8 cellular contexts compared by ENCODE assay signal in the genomic region with DNA sequence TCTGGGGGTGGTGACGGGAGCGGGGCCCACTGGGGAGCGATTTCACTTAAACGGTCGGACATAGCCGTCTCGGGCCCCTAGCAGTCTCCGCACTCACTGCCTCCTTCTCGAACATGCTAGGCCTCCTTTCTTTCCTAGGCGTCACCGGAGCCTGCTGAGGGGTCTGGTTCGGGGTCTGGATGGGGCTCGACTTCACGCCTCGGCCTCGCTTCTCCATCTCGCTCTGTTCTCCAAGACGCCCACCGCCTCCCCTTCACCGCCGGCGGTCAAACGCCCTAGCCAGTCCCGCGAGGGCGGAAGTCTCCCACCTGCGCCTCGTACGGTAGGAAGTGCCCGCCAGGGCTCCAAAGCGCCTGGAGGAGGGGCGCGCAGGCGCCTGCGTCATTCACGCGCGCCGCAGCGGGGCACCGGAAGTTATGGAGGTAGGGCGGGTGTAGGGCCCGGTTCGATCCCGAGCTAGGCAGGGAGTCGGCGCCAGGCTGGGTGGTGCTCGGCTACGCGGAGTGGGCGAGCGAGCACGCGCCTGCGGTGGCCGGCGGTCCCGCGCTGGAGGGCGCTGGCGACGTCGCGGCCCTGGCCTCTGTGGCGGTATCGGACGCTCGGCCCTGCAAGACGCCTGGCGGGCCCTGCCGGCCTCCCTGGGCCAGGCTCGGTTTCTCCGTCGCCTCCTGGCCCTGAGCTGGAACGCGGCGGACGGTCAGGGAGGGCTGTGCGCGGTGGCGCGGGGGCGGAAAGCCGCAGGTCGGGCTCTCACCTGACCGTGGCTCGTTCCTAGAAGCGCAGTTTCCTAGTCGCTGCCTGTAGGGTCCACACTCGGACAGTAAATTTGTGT. TPM values are rescaled to one million over a fixed set of nuclear protein-coding genes. Genes with fewer than 3 reads are reported as not detected.
DNase-seq lines count a peak whose midpoint lies in the region; ATAC-seq and TF ChIP-seq lines count a peak whose summit lies in the region.

A gene with protein sequence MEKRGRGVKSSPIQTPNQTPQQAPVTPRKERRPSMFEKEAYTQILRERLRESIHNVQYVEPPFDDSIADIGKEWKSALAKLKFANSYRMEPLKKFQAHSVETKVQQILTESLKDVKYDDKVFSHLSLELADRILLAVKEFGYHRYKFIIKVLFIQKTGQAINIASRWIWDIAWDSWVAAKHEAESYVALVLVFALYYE (minus strand): TSS at position 331 of the 832 bp plus-strand sequence. CDS start 114 bp downstream, at position 217.
TSS of gene ERMARD (plus strand) at position 381 of the 832 bp plus-strand sequence. CDS start at position 417, 36 bp downstream.

- H3K4me3 Mint-ChIP-seq in activated naive CD4-positive, alpha-beta T cell treated with anti-CD3 and anti-CD28 coated beads, Interleukin-2, amount 50 U/mL, for 24 hours, result peak within 1 kb of the TSS; percentile 99

- peaks cover 37% of the 10 kb centered on the region for H3K4me1 Mint-ChIP-seq in activated naive CD4-positive, alpha-beta T cell treated with anti-CD3 and anti-CD28 coated beads, Interleukin-2, amount 50 U/mL, for 24 hours

- H3K27ac Mint-ChIP-seq in activated naive CD4-positive, alpha-beta T cell treated with anti-CD3 and anti-CD28 coated beads, Interleukin-2, amount 50 U/mL, for 24 hours, result peak within 1 kb of the TSS; percentile 99

- WGBS in testis, 2 donors, result 0 to 1% methylated on average over 7 to 67 of the region's 90 CpGs

- H3K36me3 ChIP-seq in testis (ENCODE audit: low read depth, missing control alignments), result no peaks in the 10 kb centered on the region

- intact Hi-C loops in testis (cut with DNase I; ENCODE audit: low total_unique reads), result no loop called here

- POLR2A ChIA-PET in GM10248 (lab: Yijun Ruan, JAX), result no interaction called here

- H3K9me3 Mint-ChIP-seq in activated naive CD4-positive, alpha-beta T cell treated with anti-CD3 and anti-CD28 coated beads, Interleukin-2, amount 50 U/mL, for 24 hours, result peaks cover under 1% of the 10 kb centered on the region

- H3K36me3 Mint-ChIP-seq in activated naive CD4-positive, alpha-beta T cell treated with anti-CD3 and anti-CD28 coated beads, Interleukin-2, amount 50 U/mL, for 24 hours, result peaks cover 20% of the 10 kb centered on the region

- H3K9me3 ChIP-seq in testis, result no peaks in the 10 kb centered on the region

- H3K27me3 ChIP-seq in testis, result no peaks in the 10 kb centered on the region

- peaks cover 11% of the 10 kb centered on the region for H3K4me1 ChIP-seq in testis

- TF ChIP-seq POLR2A in NB4 (IDR thresholded peaks at IDR 0.05; ENCODE audit: extremely low read depth, insufficient read length), result peak; percentile 90
- peak; percentile 49 for TF ChIP-seq POLR2A in testis (IDR thresholded peaks at IDR 0.05)

- H3K27ac ChIP-seq in testis, result peak within 1 kb of the TSS; percentile 86 to 88

- ATAC-seq in HG02588 (IDR thresholded peaks at IDR 0.05; ENCODE audit: unreplicated experiment) (peak; percentile 92), omental fat pad (ENCODE audit: low FRiP score) (peak; percentile 99)

- DNase-seq in GM10248 (ENCODE audit: extremely low spot score) (peak; percentile 95), NB4 (ENCODE audit: low read depth) (peak; percentile 98), SK-N-DZ (ENCODE audit: low spot score) (peak; percentile 94), glomerular visceral epithelial cell (ENCODE audit: extremely low spot score) (peak; percentile 95), omental fat pad (ENCODE audit: low spot score) (peak; percentile 76), testis (peak; percentile 95)

- CTCF ChIA-PET in GM10248 (lab: Yijun Ruan, JAX), result interaction anchor here (1.3 to 1.8 kb wide), 4 partner anchors 10 to 38 kb away, joined by 3 to 7 read pairs (median 4); no protein-coding TSS in a partner anchor

- peak within 1 kb of the TSS; percentile 90 for H3K4me3 ChIP-seq in NB4 (ENCODE audit: low read depth, low read length)
- peak within 1 kb of the TSS; percentile 85 to 94 for H3K4me3 ChIP-seq in testis

- TF ChIP-seq CTCF in GM10248 (IDR thresholded peaks at IDR 0.05; ENCODE audit: control extremely low read depth, extremely low read depth, low read depth, missing control alignments) (no peak), NB4 (IDR thresholded peaks at IDR 0.05; ENCODE audit: low read depth, low read length) (no peak), omental fat pad (IDR thresholded peaks at IDR 0.05) (no peak), testis (IDR thresholded peaks at IDR 0.05) (peak in 2 of 3 experiments; percentile 26 to 45)

- H3K27me3 Mint-ChIP-seq in activated naive CD4-positive, alpha-beta T cell treated with anti-CD3 and anti-CD28 coated beads, Interleukin-2, amount 50 U/mL, for 24 hours, result no peaks in the 10 kb centered on the region

RNA-seq across cellular contexts. Expression of the first gene that starts in this region (rescaled TPM):
- polyA plus RNA-seq in SK-N-DZ (2014; cell fraction: cytosol; rRNA removed), result 6.1 and 7.2 TPM in 2 replicates
- polyA plus RNA-seq in SK-N-DZ (2014; cell fraction: nucleus; rRNA removed), result 7.0 and 9.2 TPM in 2 replicates
- 1 to 10 TPM in 3 of 4 donors, under 1 TPM in 1; 0.94 to 2.5 (median 2.1) TPM for total RNA-seq in omental fat pad
- total RNA-seq in testis, result 10 to 100 TPM; 15.4 to 20.4 TPM
- polyA plus RNA-seq in testis (ENCODE audit: insufficient read depth, low read depth, low replicate concordance), result 59.4 TPM

RNA-seq across cellular contexts. Expression of gene ERMARD, which starts in this region (rescaled TPM):
- polyA plus RNA-seq in SK-N-DZ (2014; cell fraction: cytosol; rRNA removed), result 19.6 and 35.9 TPM in 2 replicates
- polyA plus RNA-seq in SK-N-DZ (2014; cell fraction: nucleus; rRNA removed), result 56.0 and 67.8 TPM in 2 replicates
- total RNA-seq in omental fat pad (10 to 100 TPM; 11.9 to 30.3 (median 20.2) TPM), testis (10 to 100 TPM; 48.3 to 56.6 TPM)
- 77.6 TPM for polyA plus RNA-seq in testis (ENCODE audit: insufficient read depth, low read depth, low replicate concordance)

Comparison
In these comparisons a context has a peak if more than half of its experiments do, and no peak if none do; other contexts are left out.
1. Peak in every context shown above with its lines: DNase-seq, ATAC-seq, H3K4me3 ChIP-seq and H3K27ac ChIP-seq.
2. RNA of the first gene that starts in this region (total RNA-seq): 15.4 to 20.4 TPM in testis; 0.94 to 2.5 TPM in omental fat pad; every median in the first group is over 4 times any median in the second.
3. CTCF ChIP-seq: peak in testis (2 of 3); none in GM10248 (single experiment), NB4 (single experiment) and omental fat pad (0 of 3).